13 cellular contexts compared by ENCODE assay signal in genomic region chr19:7622933-7623685, GRCh38. TPM values are rescaled to one million over a fixed set of nuclear protein-coding genes. Genes with fewer than 3 reads are reported as not detected.
A peak's percentile ranks its signal among the peaks of the same experiment; 100 is the strongest.
DNase-seq lines count a peak whose midpoint lies in the region; ATAC-seq and TF ChIP-seq lines count a peak whose summit lies in the region.
"Had no signal": no experiment of that assay in that cellular context is flagged by ENCODE, and none has a peak within 500 bp of the region (broad histone marks: within the 10 kb centered on the region; RNA-seq: fewer than 3 reads in every experiment).

No MANE protein-coding gene starts in this region.

- H3K4me1 Mint-ChIP-seq in IgD-negative memory B cell (peaks cover 0 to 9% (median 5%) of the 10 kb centered on the region in 3 donors), endothelial cell (ENCODE audit: unreplicated experiment) (peaks cover 6% of the 10 kb centered on the region)

- H3K9me3 Mint-ChIP-seq in IgD-negative memory B cell = no peaks in the 10 kb centered on the region
- H3K9me3 Mint-ChIP-seq in endothelial cell (ENCODE audit: unreplicated experiment) = no peaks in the 10 kb centered on the region
- H3K9me3 Mint-ChIP-seq: CD4-positive, CD25-positive, alpha-beta regulatory T cell had no signal

- no peak for TF ChIP-seq CTCF in endothelial cell (IDR thresholded peaks at IDR 0.05; ENCODE audit: unreplicated experiment)

- H3K27me3 Mint-ChIP-seq in IgD-negative memory B cell (no peaks in the 10 kb centered on the region), endothelial cell (ENCODE audit: unreplicated experiment) (peaks cover 16% of the 10 kb centered on the region)

- peak overlapping the region in 2 of 3 donors; percentile 23 to 47 for H3K27ac Mint-ChIP-seq in IgD-negative memory B cell
- H3K27ac Mint-ChIP-seq in endothelial cell (ENCODE audit: unreplicated experiment) = no peak overlapping the region
- H3K27ac Mint-ChIP-seq: CD4-positive, CD25-positive, alpha-beta regulatory T cell had no signal

- H3K4me3 Mint-ChIP-seq in IgD-negative memory B cell (peak overlapping the region in 1 of 4 donors; percentile 64), endothelial cell (ENCODE audit: unreplicated experiment) (peak overlapping the region; percentile 77)

- DNase-seq in endothelial cell (ENCODE audit: low spot score) (no peak), AG20443 (ENCODE audit: low spot score) (no peak)
- DNase-seq: activated naive CD4-positive, alpha-beta T cell treated with anti-CD3 and anti-CD28 coated beads, Interleukin-2, amount 50 U/mL, for 16 hours; CD4-positive, CD25-positive, alpha-beta regulatory T cell; GDM1; islet precursor cell; NCI-H2107; trophoblast cell had no signal

- no peak for ATAC-seq in GM21619 (IDR thresholded peaks at IDR 0.05; ENCODE audit: unreplicated experiment)
- ATAC-seq: gastroesophageal sphincter had no signal

- H3K36me3 Mint-ChIP-seq in IgD-negative memory B cell (peaks cover 10% of the 10 kb centered on the region), endothelial cell (ENCODE audit: low read depth, unreplicated experiment) (peaks cover 29% of the 10 kb centered on the region)

RNA-seq across cellular contexts. Expression of gene XAB2, which starts 6.2 kb away (rescaled TPM):
- polyA plus RNA-seq in IgD-negative memory B cell = 9.7 TPM
- 46.1 TPM for total RNA-seq in endothelial cell (ENCODE audit: unreplicated experiment)

RNA-seq across cellular contexts. Expression of gene PET100, which starts 6.5 kb away (rescaled TPM):
- polyA plus RNA-seq in IgD-negative memory B cell = 232 TPM
- 122 TPM for total RNA-seq in endothelial cell (ENCODE audit: unreplicated experiment)

RNA-seq across cellular contexts. Expression of gene PCP2, which starts 10.4 kb away (rescaled TPM):
- polyA plus RNA-seq in IgD-negative memory B cell = not detected
- total RNA-seq in endothelial cell (ENCODE audit: unreplicated experiment) = not detected
- total RNA-seq: gastroesophageal sphincter, M059J, SJSA1 had no signal

RNA-seq across cellular contexts. Expression of gene STXBP2, which starts 13.8 kb away (rescaled TPM):
- 70.2 TPM for polyA plus RNA-seq in IgD-negative memory B cell
- total RNA-seq in endothelial cell (ENCODE audit: unreplicated experiment) = 42.2 TPM

RNA-seq across cellular contexts. Expression of gene CAMSAP3, which starts 27.4 kb away (rescaled TPM):
- polyA plus RNA-seq in IgD-negative memory B cell = 0.44 TPM
- 9.3 TPM for total RNA-seq in endothelial cell (ENCODE audit: unreplicated experiment)
- total RNA-seq: CD4-positive, CD25-positive, alpha-beta regulatory T cell; SJSA1 had no signal
- polyA plus RNA-seq: CD4-positive, CD25-positive, alpha-beta regulatory T cell had no signal
